Comparison of ENCODE assay signal across 17 cellular contexts in genomic region chr9:135343136-135343535, GRCh38.
"Had no signal": no experiment of that assay in that cellular context is flagged by ENCODE, and none has a peak within 500 bp of the region (broad histone marks: within the 10 kb centered on the region; RNA-seq: fewer than 3 reads in every experiment).

No MANE protein-coding gene starts in this region.

- H3K4me1 Mint-ChIP-seq: activated CD4-positive, alpha-beta memory T cell treated with anti-CD3 and anti-CD28 coated beads, Interleukin-2, amount 10 ng/mL, durations not matched to agents 7 days and 5 days; central memory CD8-positive, alpha-beta T cell; natural killer cell; stimulated activated memory B cell treated with anti-CD40 and anti-IgM and Interleukin-4, amounts not matched to agents 10 μg/mL and 1 μg/mL and 100 μg/mL, for 72 hours had no signal

- H3K4me3 Mint-ChIP-seq: activated CD4-positive, alpha-beta memory T cell treated with anti-CD3 and anti-CD28 coated beads, Interleukin-2, amount 10 ng/mL, durations not matched to agents 7 days and 5 days; activated naive CD8-positive, alpha-beta T cell; central memory CD8-positive, alpha-beta T cell; effector memory CD8-positive, alpha-beta T cell; natural killer cell; stimulated activated memory B cell treated with anti-CD40 and anti-IgM and Interleukin-4, amounts not matched to agents 10 μg/mL and 1 μg/mL and 100 μg/mL, for 72 hours; T-helper 1 cell treated with Interleukin-12 subunit alpha and Interleukin-12 subunit beta and Interleukin-4 antibody, amounts not matched to agents 30 μg/mL and 1 μg/mL, for 36 hours had no signal

- H3K36me3 Mint-ChIP-seq: activated naive CD8-positive, alpha-beta T cell; natural killer cell; stimulated activated memory B cell treated with anti-CD40 and anti-IgM and Interleukin-4, amounts not matched to agents 10 μg/mL and 1 μg/mL and 100 μg/mL, for 72 hours had no signal

- H3K27ac Mint-ChIP-seq: activated CD4-positive, alpha-beta memory T cell treated with anti-CD3 and anti-CD28 coated beads, Interleukin-2, amount 10 ng/mL, durations not matched to agents 7 days and 5 days; activated naive CD8-positive, alpha-beta T cell; effector memory CD8-positive, alpha-beta T cell; natural killer cell; stimulated activated memory B cell treated with anti-CD40 and anti-IgM and Interleukin-4, amounts not matched to agents 10 μg/mL and 1 μg/mL and 100 μg/mL, for 72 hours; T-helper 1 cell treated with Interleukin-12 subunit alpha and Interleukin-12 subunit beta and Interleukin-4 antibody, amounts not matched to agents 30 μg/mL and 1 μg/mL, for 36 hours had no signal

- DNase-seq: activated CD4-positive, alpha-beta memory T cell treated with anti-CD3 and anti-CD28 coated beads, Interleukin-2, amount 10 ng/mL, durations not matched to agents 7 days and 5 days; activated CD4-positive, alpha-beta T cell treated with anti-CD3 and anti-CD28 coated beads for 48 hours; activated gamma-delta T cell treated with Interleukin-2 at 50 U/mL for 16 hours; adrenal gland; colonic mucosa; effector memory CD8-positive, alpha-beta T cell; foreskin melanocyte; midbrain; natural killer cell; ovary; psoas muscle; stimulated activated CD4-positive, alpha-beta T cell treated with anti-CD3 and anti-CD28 coated beads, Interleukin-2, amount 100 ng/mL, for 24 hours; T1000 had no signal

- H3K9me3 Mint-ChIP-seq: activated CD4-positive, alpha-beta memory T cell treated with anti-CD3 and anti-CD28 coated beads, Interleukin-2, amount 10 ng/mL, durations not matched to agents 7 days and 5 days; central memory CD8-positive, alpha-beta T cell; effector memory CD8-positive, alpha-beta T cell; natural killer cell; stimulated activated memory B cell treated with anti-CD40 and anti-IgM and Interleukin-4, amounts not matched to agents 10 μg/mL and 1 μg/mL and 100 μg/mL, for 72 hours; T-helper 1 cell treated with Interleukin-12 subunit alpha and Interleukin-12 subunit beta and Interleukin-4 antibody, amounts not matched to agents 30 μg/mL and 1 μg/mL, for 36 hours had no signal
